Comparison of ENCODE assay signal across 26 cellular contexts in the genomic region with DNA sequence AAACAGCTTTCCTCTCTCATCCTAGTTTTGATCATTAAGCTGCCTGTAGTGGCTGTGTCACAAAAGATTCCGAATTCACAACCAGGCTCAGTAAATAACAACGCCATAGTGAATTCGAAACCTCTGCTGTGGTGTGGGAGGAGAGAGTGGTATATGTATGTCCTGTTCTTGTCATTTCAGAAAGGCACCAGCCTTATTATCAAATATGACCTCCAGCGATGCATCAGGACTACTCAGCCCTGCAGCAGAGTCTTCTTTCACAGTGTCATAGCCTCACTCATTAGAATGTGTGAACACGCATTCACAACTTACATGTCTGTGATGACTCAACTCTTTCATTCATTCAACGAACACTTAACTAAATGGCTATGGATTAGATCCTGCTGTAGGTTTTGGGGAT. TPM values are rescaled to one million over a fixed set of nuclear protein-coding genes. Genes with fewer than 3 reads are reported as not detected.
"Had no signal": no experiment of that assay in that cellular context is flagged by ENCODE, and none has a peak within 500 bp of the region (broad histone marks: within the 10 kb centered on the region; RNA-seq: fewer than 3 reads in every experiment).

No MANE protein-coding gene starts in this region.

- H3K4me3 Mint-ChIP-seq: activated naive CD4-positive, alpha-beta T cell treated with anti-CD3 and anti-CD28 coated beads for 36 hours; central memory CD8-positive, alpha-beta T cell; dendritic cell treated with granulocyte-macrophage colony-stimulating factor and Interleukin-4, amounts not matched to agents 40 ng/mL and 50 ng/mL, for 4 days; endodermal cell; mesothelial cell of epicardium; naive B cell; neural crest cell; stimulated activated memory B cell treated with anti-CD40 and anti-IgM and Interleukin-4, amounts not matched to agents 10 μg/mL and 1 μg/mL and 100 μg/mL, for 72 hours; WTC11 had no signal

- H3K4me1 Mint-ChIP-seq: central memory CD8-positive, alpha-beta T cell; endodermal cell; mesothelial cell of epicardium; naive B cell; neural crest cell; stimulated activated memory B cell treated with anti-CD40 and anti-IgM and Interleukin-4, amounts not matched to agents 10 μg/mL and 1 μg/mL and 100 μg/mL, for 72 hours; WTC11 had no signal

- H3K27me3 ChIP-seq: sigmoid colon, upper lobe of right lung had no signal

- H3K4me1 ChIP-seq: foreskin keratinocyte, heart right ventricle, parathyroid adenoma, psoas muscle, sigmoid colon, suprapubic skin, tibial artery, upper lobe of right lung had no signal

- H3K9me3 ChIP-seq: psoas muscle, suprapubic skin, tibial artery, upper lobe of right lung had no signal

- H3K4me3 ChIP-seq: heart right ventricle, psoas muscle, sigmoid colon, suprapubic skin, tibial artery, upper lobe of right lung had no signal

- ATAC-seq: esophagus mucosa; foreskin keratinocyte; heart right ventricle; psoas muscle; stimulated activated memory B cell treated with anti-CD40 and anti-IgM and Interleukin-4, amounts not matched to agents 10 μg/mL and 1 μg/mL and 100 μg/mL, for 72 hours; upper lobe of right lung; WTC11 had no signal

- H3K9me3 Mint-ChIP-seq: central memory CD8-positive, alpha-beta T cell; endodermal cell; stimulated activated memory B cell treated with anti-CD40 and anti-IgM and Interleukin-4, amounts not matched to agents 10 μg/mL and 1 μg/mL and 100 μg/mL, for 72 hours had no signal

- H3K36me3 Mint-ChIP-seq: mesothelial cell of epicardium; naive B cell; stimulated activated memory B cell treated with anti-CD40 and anti-IgM and Interleukin-4, amounts not matched to agents 10 μg/mL and 1 μg/mL and 100 μg/mL, for 72 hours had no signal

- DNase-seq: activated CD4-positive, alpha-beta T cell treated with anti-CD3 and anti-CD28 coated beads for 4 hours; activated CD8-positive, alpha-beta memory T cell treated with anti-CD3 and anti-CD28 coated beads, Interleukin-2, amount 50 U/mL, for 48 hours; activated effector memory CD4-positive, alpha-beta T cell treated with anti-CD3 and anti-CD28 coated beads, Interleukin-2, amount 50 U/mL, for 16 hours; activated naive CD4-positive, alpha-beta T cell treated with anti-CD3 and anti-CD28 coated beads for 36 hours; endodermal cell; foreskin keratinocyte; heart right ventricle; naive B cell; nucleus accumbens; psoas muscle; sigmoid colon; small intestine; stimulated activated CD4-positive, alpha-beta T cell treated with anti-CD3 and anti-CD28 coated beads, Interleukin-4, amount 100 ng/mL, for 24 hours; tibial artery; upper lobe of right lung had no signal

- H3K36me3 ChIP-seq: heart right ventricle, sigmoid colon, suprapubic skin, tibial artery, upper lobe of right lung had no signal

- FAIRE-seq: small intestine had no signal

- H3K27ac ChIP-seq: foreskin keratinocyte, heart right ventricle, parathyroid adenoma, psoas muscle, sigmoid colon, suprapubic skin, tibial artery, upper lobe of right lung had no signal

- H3K27ac Mint-ChIP-seq: activated naive CD4-positive, alpha-beta T cell treated with anti-CD3 and anti-CD28 coated beads for 36 hours; dendritic cell treated with granulocyte-macrophage colony-stimulating factor and Interleukin-4, amounts not matched to agents 40 ng/mL and 50 ng/mL, for 4 days; endodermal cell; mesothelial cell of epicardium; naive B cell; stimulated activated memory B cell treated with anti-CD40 and anti-IgM and Interleukin-4, amounts not matched to agents 10 μg/mL and 1 μg/mL and 100 μg/mL, for 72 hours; WTC11 had no signal

RNA-seq across cellular contexts. Expression of a gene that starts 15.3 kb away (rescaled TPM):
- total RNA-seq: activated CD8-positive, alpha-beta memory T cell treated with anti-CD3 and anti-CD28 coated beads for 36 hours; activated naive CD4-positive, alpha-beta T cell treated with anti-CD3 and anti-CD28 coated beads for 36 hours; endodermal cell; foreskin keratinocyte; glomerular endothelial cell; mesothelial cell of epicardium; neural crest cell had no signal
